Comparison of ENCODE assay signal across 8 cellular contexts in the genomic region with DNA sequence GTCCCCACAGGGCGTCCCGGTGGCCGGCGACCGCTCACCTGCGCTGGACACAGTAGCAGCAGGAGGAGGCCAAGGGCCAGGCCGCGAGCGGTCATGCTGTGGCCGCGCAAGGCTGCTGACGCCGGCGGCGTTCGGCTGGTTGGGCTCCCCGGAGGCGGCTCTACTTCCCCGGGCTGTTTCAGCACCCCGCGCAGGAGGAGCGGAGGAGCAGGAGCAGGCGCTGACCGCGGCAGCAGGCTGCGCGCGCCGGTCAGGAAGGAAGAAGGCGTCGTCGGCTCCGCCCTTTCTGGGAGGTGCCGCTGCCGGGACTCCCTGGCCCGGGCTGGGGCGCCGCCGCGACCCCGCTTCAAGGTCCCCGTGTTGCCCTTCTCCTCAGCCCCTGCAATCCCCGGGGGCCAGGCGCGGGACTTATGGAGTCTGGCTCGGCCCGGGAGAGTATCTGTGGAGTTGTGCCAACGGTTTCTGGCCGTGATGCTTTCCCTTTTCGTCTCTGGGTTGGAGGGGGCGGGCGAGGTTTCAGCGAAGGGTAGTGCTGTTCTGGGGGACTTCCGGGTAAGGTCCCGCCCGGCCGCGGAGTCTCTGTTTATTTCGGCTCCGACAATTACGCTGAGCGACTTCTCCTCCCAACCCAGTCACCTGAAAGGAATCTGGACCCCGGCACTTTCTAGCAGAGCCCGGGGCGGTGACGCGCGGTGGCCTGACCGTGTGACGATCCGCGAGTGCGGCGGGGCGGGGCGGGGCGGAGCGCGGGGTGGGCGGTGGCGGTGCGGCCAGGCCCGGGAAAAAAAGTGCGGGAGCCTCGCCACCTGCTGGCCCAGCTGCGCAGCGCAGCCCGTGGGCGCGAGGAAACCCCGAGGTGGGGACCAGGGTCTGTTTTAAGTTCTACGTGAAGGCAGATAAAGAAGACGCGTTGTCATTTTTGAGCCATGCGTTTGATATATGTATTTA. TPM values are rescaled to one million over a fixed set of nuclear protein-coding genes. Genes with fewer than 3 reads are reported as not detected.
DNase-seq lines count a peak whose midpoint lies in the region; ATAC-seq and TF ChIP-seq lines count a peak whose summit lies in the region.

A gene (minus strand): TSS at position 258 of the 948 bp plus-strand sequence. CDS start 163 bp downstream, at position 95.

- ATAC-seq in HG02588 (IDR thresholded peaks at IDR 0.05; ENCODE audit: unreplicated experiment), result peak; percentile 87

- TF ChIP-seq CTCF in glutamatergic neuron (IDR thresholded peaks at IDR 0.05; ENCODE audit: partially characterized antibody, unreplicated experiment) (peak; percentile 96), ovary (IDR thresholded peaks at IDR 0.05) (peak; percentile 66 to 95 (median 92)), thyroid gland (IDR thresholded peaks at IDR 0.05) (peak; percentile 63 to 98 (median 87))

- peaks cover 3% of the 10 kb centered on the region for H3K36me3 Mint-ChIP-seq in activated naive CD8-positive, alpha-beta T cell
- no peaks in the 10 kb centered on the region for H3K36me3 Mint-ChIP-seq in glutamatergic neuron (ENCODE audit: unreplicated experiment)

- TF ChIP-seq EP300 in ovary (IDR thresholded peaks at IDR 0.05), result peak; percentile 31

- peak within 1 kb of the TSS; percentile 89 for H3K27ac Mint-ChIP-seq in activated naive CD8-positive, alpha-beta T cell
- H3K27ac Mint-ChIP-seq in glutamatergic neuron (ENCODE audit: unreplicated experiment), result peak within 1 kb of the TSS; percentile 91

- H3K9me3 ChIP-seq in ovary, result no peaks in the 10 kb centered on the region
- no peaks in the 10 kb centered on the region for H3K9me3 ChIP-seq in thyroid gland

- H3K9me3 Mint-ChIP-seq in activated naive CD8-positive, alpha-beta T cell (ENCODE audit: low read depth), result no peaks in the 10 kb centered on the region
- H3K9me3 Mint-ChIP-seq in glutamatergic neuron (ENCODE audit: unreplicated experiment), result peaks cover 7% of the 10 kb centered on the region

- DNase-seq in NCI-H1048 (lab: John Stamatoyannopoulos, UW), result peak; percentile 81
- peak; percentile 81 for DNase-seq in SKM-1 (lab: John Stamatoyannopoulos, UW; ENCODE audit: unreplicated experiment)
- DNase-seq in glutamatergic neuron, result peak; percentile 93
- DNase-seq in ovary, result peak; percentile 93 to 96 (median 94)
- DNase-seq in thyroid gland, result peak; percentile 94 to 95

- H3K4me3 ChIP-seq in ovary (peak within 1 kb of the TSS; percentile 86), thyroid gland (replicated peaks in 1 of 3) (peak within 1 kb of the TSS; percentile 53 to 93 (median 60))

- H3K4me1 ChIP-seq in ovary (ENCODE audit: insufficient read depth) (no peaks in the 10 kb centered on the region), thyroid gland (peaks cover 12 to 23% of the 10 kb centered on the region in 2 donors)

- 0 to 1% (median 0%) methylated on average over 83 to 95 of the region's 95 CpGs for WGBS in ovary, 3 donors
- 0% methylated on average over 9 to 21 of the region's 95 CpGs for WGBS in thyroid gland, 2 donors

- H3K27ac ChIP-seq in ovary (peak within 1 kb of the TSS; percentile 98), thyroid gland (peak within 1 kb of the TSS; percentile 99 to 100 (median 99))

- TF ChIP-seq POLR2A in GM10847 (IDR thresholded peaks at IDR 0.05; ENCODE audit: extremely low read depth, insufficient read length), result peak; percentile 94
- peak; percentile 86 for TF ChIP-seq POLR2A in ovary (IDR thresholded peaks at IDR 0.05)
- peak in 1 of 2 donors; percentile 94 for TF ChIP-seq POLR2A in thyroid gland (IDR thresholded peaks at IDR 0.05)

- H3K27me3 Mint-ChIP-seq in activated naive CD8-positive, alpha-beta T cell, result no peaks in the 10 kb centered on the region
- peaks cover 4% of the 10 kb centered on the region for H3K27me3 Mint-ChIP-seq in glutamatergic neuron (ENCODE audit: unreplicated experiment)

- H3K4me1 Mint-ChIP-seq in activated naive CD8-positive, alpha-beta T cell (ENCODE audit: low read depth), result peaks cover 37% of the 10 kb centered on the region
- peaks cover 7% of the 10 kb centered on the region for H3K4me1 Mint-ChIP-seq in glutamatergic neuron (ENCODE audit: low read depth, unreplicated experiment)

- H3K27me3 ChIP-seq in ovary (no peaks in the 10 kb centered on the region), thyroid gland (no peaks in the 10 kb centered on the region)

- H3K36me3 ChIP-seq in ovary (no peaks in the 10 kb centered on the region), thyroid gland (no peaks in the 10 kb centered on the region)

- peak within 1 kb of the TSS; percentile 94 for H3K4me3 Mint-ChIP-seq in activated naive CD8-positive, alpha-beta T cell
- peak within 1 kb of the TSS; percentile 94 for H3K4me3 Mint-ChIP-seq in glutamatergic neuron (ENCODE audit: unreplicated experiment)

- intact Hi-C loops in ovary (cut with DNase I) (loop anchor here (2.0 to 10.0 kb wide), 5 partner anchors 69 to 84 kb away; a partner anchor contains a TSS), thyroid gland (cut with DNase I) (loop anchor here (5.0 kb wide), 2 partner anchors 69 to 84 kb away; a partner anchor contains a TSS)

RNA-seq across cellular contexts. Expression of the gene that starts here (rescaled TPM):
- 44.8 TPM for total RNA-seq in glutamatergic neuron (ENCODE audit: unreplicated experiment)
- total RNA-seq in ovary, result 10 to 100 TPM; 21.8 to 54.5 (median 29.8) TPM
- polyA plus RNA-seq in ovary, result 100 to 1,000 TPM in 1 of 2 donors, 10 to 100 TPM in 1; 26.4 to 100 TPM
- 10 to 100 TPM; 32.8 to 68.6 (median 42.0) TPM for total RNA-seq in thyroid gland

Comparison
In these comparisons a context has a peak if more than half of its experiments do, and no peak if none do; other contexts are left out.
1. Peak in every context shown above with its lines: DNase-seq, ATAC-seq, H3K4me3 ChIP-seq and H3K27ac ChIP-seq.